Comparison of ENCODE assay signal across 11 cellular contexts in genomic region chr9:14318934-14319513, GRCh38. TPM values are rescaled to one million over a fixed set of nuclear protein-coding genes. Genes with fewer than 3 reads are reported as not detected.
A peak's percentile ranks its signal among the peaks of the same experiment; 100 is the strongest.
DNase-seq lines count a peak whose midpoint lies in the region; ATAC-seq and TF ChIP-seq lines count a peak whose summit lies in the region.
"Had no signal": no experiment of that assay in that cellular context is flagged by ENCODE, and none has a peak within 500 bp of the region (broad histone marks: within the 10 kb centered on the region; RNA-seq: fewer than 3 reads in every experiment).

No MANE protein-coding gene starts in this region.

- H2AFZ ChIP-seq in ACC112 (ENCODE audit: low read length, unreplicated experiment): no peak overlapping the region

- H3K4me3 Mint-ChIP-seq in endothelial cell (ENCODE audit: unreplicated experiment): peak overlapping the region; percentile 85

- no peaks in the 10 kb centered on the region for H3K9me3 Mint-ChIP-seq in endothelial cell (ENCODE audit: unreplicated experiment)

- H3K4me3 ChIP-seq in ACC112 (ENCODE audit: low read depth, low read length) (peak overlapping the region; percentile 86), psoas muscle (peak overlapping the region; percentile 93)

- ATAC-seq in psoas muscle (no peak), sciatic nerve (no peak), GM18868 (IDR thresholded peaks at IDR 0.05; ENCODE audit: unreplicated experiment) (no peak)

- H3K4me1 ChIP-seq in ACC112 (ENCODE audit: control insufficient read depth, insufficient read depth, low read length, unreplicated experiment): peaks cover 33% of the 10 kb centered on the region
- H3K4me1 ChIP-seq in psoas muscle: peaks cover 44% of the 10 kb centered on the region

- H3K4me1 Mint-ChIP-seq in endothelial cell (ENCODE audit: unreplicated experiment): peaks cover 62% of the 10 kb centered on the region

- DNase-seq in NCI-H345 (lab: John Stamatoyannopoulos, UW): peak; percentile 50
- DNase-seq in endothelial cell (ENCODE audit: low spot score): no peak
- no peak for DNase-seq in psoas muscle
- DNase-seq in stimulated activated CD4-positive, alpha-beta T cell treated with anti-CD3 and anti-CD28 coated beads, Interleukin-4, amount 100 ng/mL, for 1 hour: no peak
- no peak for DNase-seq in sciatic nerve (ENCODE audit: low spot score)
- no peak for DNase-seq in A172 (ENCODE audit: low spot score)
- DNase-seq: brain microvascular endothelial cell, NCI-H1105, retina had no signal

- no peaks in the 10 kb centered on the region for H3K9me3 ChIP-seq in psoas muscle

- H3K27me3 ChIP-seq in ACC112 (ENCODE audit: insufficient read depth, low read length): no peaks in the 10 kb centered on the region
- H3K27me3 ChIP-seq in psoas muscle (ENCODE audit: insufficient read depth in 3 of 3, low read length in 2 of 3): no peaks in the 10 kb centered on the region
- H3K27me3 ChIP-seq: brain microvascular endothelial cell had no signal

- peaks cover 37% of the 10 kb centered on the region for H3K27me3 Mint-ChIP-seq in endothelial cell (ENCODE audit: unreplicated experiment)

- 5 to 10% (median 5%) methylated on average over 4 of the region's 4 CpGs for WGBS in psoas muscle, 3 donors

- peaks cover 19% of the 10 kb centered on the region for H3K36me3 Mint-ChIP-seq in endothelial cell (ENCODE audit: low read depth, unreplicated experiment)

- peak overlapping the region; percentile 80 for H3K27ac Mint-ChIP-seq in endothelial cell (ENCODE audit: unreplicated experiment)

- H3K27ac ChIP-seq in ACC112 (ENCODE audit: low read depth, low read length): peak overlapping the region; percentile 92
- H3K27ac ChIP-seq in psoas muscle: peak overlapping the region; percentile 99

- TF ChIP-seq CTCF in endothelial cell (IDR thresholded peaks at IDR 0.05; ENCODE audit: unreplicated experiment): no peak
- no peak for TF ChIP-seq CTCF in psoas muscle (IDR thresholded peaks at IDR 0.05)

- peaks cover 54% of the 10 kb centered on the region for H3K79me2 ChIP-seq in ACC112 (ENCODE audit: control insufficient read depth, insufficient read depth, low read length, unreplicated experiment)

- no peaks in the 10 kb centered on the region for H3K36me3 ChIP-seq in ACC112 (ENCODE audit: insufficient read depth, low read length)
- H3K36me3 ChIP-seq in psoas muscle (ENCODE audit: insufficient read depth in 1 of 2, low read depth in 1 of 2): no peaks in the 10 kb centered on the region
- H3K36me3 ChIP-seq: brain microvascular endothelial cell had no signal

- intact Hi-C loops in psoas muscle (cut with DNase I): loop anchor here (5.0 to 10.0 kb wide), 3 partner anchors 33 to 1174 kb away; no protein-coding TSS in a partner anchor
- intact Hi-C loops in sciatic nerve (cut with DNase I): no loop called here

RNA-seq across cellular contexts. Expression of gene NFIB, which starts 5.1 kb away (rescaled TPM):
- total RNA-seq in endothelial cell (ENCODE audit: unreplicated experiment) (120 TPM), psoas muscle (10 to 100 TPM; 35.0 to 65.1 (median 47.3) TPM), sciatic nerve (137 TPM)
- polyA plus RNA-seq in psoas muscle: 10 to 100 TPM in 1 of 3 donors, 1 to 10 TPM in 2; 5.8 to 17.1 (median 6.1) TPM
- total RNA-seq in A172 (2014; rRNA removed; shearing (Covaris generic)): 4.7 and 5.6 TPM in 2 replicates
